Comparison of ENCODE assay signal across 8 cellular contexts in the genomic region with DNA sequence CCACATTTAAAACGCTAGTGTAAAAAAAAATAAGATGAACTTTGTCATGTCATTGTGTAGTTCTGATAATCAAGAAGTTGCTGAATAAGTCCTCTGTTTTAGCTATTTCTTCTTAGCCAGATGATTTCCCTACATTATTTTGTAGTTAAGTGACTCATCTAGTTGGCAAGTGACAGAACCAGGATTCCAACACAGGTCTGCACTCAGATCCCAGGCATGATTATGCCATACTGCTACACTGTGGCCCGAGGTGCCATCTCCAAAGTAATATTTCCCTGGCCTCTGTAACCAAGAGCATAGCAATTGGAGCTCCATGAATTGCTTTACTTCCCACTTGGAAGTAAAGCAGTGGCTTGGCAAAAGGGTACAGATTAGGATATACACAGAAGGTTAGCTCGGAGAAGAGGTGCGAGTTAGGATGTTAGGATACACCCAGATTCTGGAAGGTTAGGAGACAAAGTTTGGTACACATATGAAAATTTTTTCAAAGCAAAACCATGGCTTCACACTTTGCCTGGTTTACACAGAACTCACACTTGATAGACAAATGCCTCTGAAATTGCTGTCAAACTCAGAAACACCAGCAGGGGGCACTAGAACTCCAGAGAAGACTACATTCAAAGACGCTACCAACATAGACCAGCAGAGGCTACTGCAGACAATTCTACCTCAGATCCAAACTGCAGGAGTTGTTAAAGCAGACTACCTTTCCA. TPM values are rescaled to one million over a fixed set of nuclear protein-coding genes. Genes with fewer than 3 reads are reported as not detected.
DNase-seq lines count a peak whose midpoint lies in the region; ATAC-seq, FAIRE-seq and TF ChIP-seq lines count a peak whose summit lies in the region.

No MANE protein-coding gene starts in this region.

- H3K4me2 ChIP-seq in endothelial cell of umbilical vein (ENCODE audit: insufficient read depth, low read length): peak overlapping the region; percentile 30

- no peaks in the 10 kb centered on the region for H3K9me3 Mint-ChIP-seq in CD8-positive, alpha-beta memory T cell

- dilution Hi-C loops in endothelial cell of umbilical vein (cut with MboI; ENCODE audit: extremely low pct_ligation_motif_present, low sequenced_read_pairs): no loop called here

- TF ChIP-seq CTCF in HL-60 (IDR thresholded peaks at IDR 0.05; ENCODE audit: insufficient read depth, low read length) (peak; percentile 40), endothelial cell of umbilical vein (IDR thresholded peaks at IDR 0.05; ENCODE audit: extremely low read depth in 1 of 2, insufficient read depth in 1 of 2, low read depth in 1 of 2, low read length in 2 of 2) (peak; percentile 59 to 69)

- FAIRE-seq in endothelial cell of umbilical vein (lab: Jason Lieb, UNC): peak; percentile 92

- CTCF ChIA-PET in CD8-positive, alpha-beta memory T cell (lab: Charles Lee): interaction anchor here (1.0 to 1.3 kb wide), 4 partner anchors 22 to 597 kb away, joined by 3 read pairs; no protein-coding TSS in a partner anchor
- CTCF ChIA-PET in endothelial cell of umbilical vein (lab: Charles Lee): interaction anchor here (0.6 to 8.0 kb wide), 24 partner anchors 8 to 262 kb away, joined by 3 to 374 read pairs (median 4); a partner anchor contains a TSS

- TF ChIP-seq POLR2A in endothelial cell of umbilical vein (IDR thresholded peaks at IDR 0.05; ENCODE audit: low read depth, low read length): no peak

- no peak overlapping the region for H3K27ac ChIP-seq in CD8-positive, alpha-beta memory T cell (ENCODE audit: low read depth, low read length)
- no peak overlapping the region for H3K27ac ChIP-seq in HL-60 (replicated peaks)
- peak overlapping the region; percentile 47 for H3K27ac ChIP-seq in endothelial cell of umbilical vein (ENCODE audit: insufficient read depth, low read depth, low read length)

- intact Hi-C loops in endothelial cell of umbilical vein (cut with micrococcal nuclease): loop anchor here (1.0 to 5.0 kb wide), 3 partner anchors 14 to 83 kb away; a partner anchor contains a TSS

- no peak overlapping the region for H3K4me3 ChIP-seq in CD8-positive, alpha-beta memory T cell (ENCODE audit: low read length)
- H3K4me3 ChIP-seq in HL-60 (replicated peaks; ENCODE audit: insufficient read depth, low read length) (no peak overlapping the region), endothelial cell of umbilical vein (replicated peaks in 1 of 3; ENCODE audit: insufficient read depth in 1 of 3, low read depth in 1 of 3, low read length in 3 of 3) (no peak overlapping the region)

- H3K9me1 ChIP-seq in endothelial cell of umbilical vein (replicated peaks; ENCODE audit: control insufficient read depth, extremely low read depth, insufficient read depth, low read length): no peaks in the 10 kb centered on the region

- no peaks in the 10 kb centered on the region for H3K4me1 ChIP-seq in CD8-positive, alpha-beta memory T cell (ENCODE audit: insufficient read depth, low read length)
- H3K4me1 ChIP-seq in endothelial cell of umbilical vein (ENCODE audit: control insufficient read depth, extremely low read depth, insufficient read depth, low read length): peaks cover 17% of the 10 kb centered on the region

- no peaks in the 10 kb centered on the region for H4K20me1 ChIP-seq in endothelial cell of umbilical vein (replicated peaks; ENCODE audit: control insufficient read depth, extremely low read depth, insufficient read depth, low read length)

- POLR2A ChIA-PET in CD8-positive, alpha-beta memory T cell (lab: Charles Lee): no interaction called here
- POLR2A ChIA-PET in endothelial cell of umbilical vein (lab: Charles Lee): interaction anchor here (0.6 kb wide), 1 partner anchor 18 kb away, joined by 4 read pairs; no protein-coding TSS in a partner anchor

- DNase-seq in CD8-positive, alpha-beta memory T cell: peak; percentile 17 to 51 (median 35)
- DNase-seq in HL-60 (ENCODE audit: low read depth in 1 of 2, low spot score in 1 of 2) (peak; percentile 16 to 70), NOMO-1 (lab: John Stamatoyannopoulos, UW; ENCODE audit: unreplicated experiment in 2 of 2) (peak; percentile 24 to 69), endothelial cell of umbilical vein (ENCODE audit: low read depth, low spot score) (peak; percentile 84), myocyte (ENCODE audit: low read depth) (peak; percentile 67), stromal cell of bone marrow (ENCODE audit: low read depth) (peak; percentile 57)
- peak; percentile 77 for DNase-seq in activated CD8-positive, alpha-beta memory T cell treated with anti-CD3 and anti-CD28 coated beads for 24 hours

- no peaks in the 10 kb centered on the region for H3K27me3 ChIP-seq in CD8-positive, alpha-beta memory T cell (ENCODE audit: insufficient read depth, low read length, poor library complexity, severe bottlenecking)
- no peaks in the 10 kb centered on the region for H3K27me3 ChIP-seq in HL-60 (ENCODE audit: insufficient read depth, poor library complexity, severe bottlenecking)
- H3K27me3 ChIP-seq in endothelial cell of umbilical vein (ENCODE audit: control insufficient read depth in 2 of 2, insufficient read depth in 2 of 2, low read length in 2 of 2): no peaks in the 10 kb centered on the region

- no TSS peak for BruUV-seq in endothelial cell of umbilical vein (replicated peaks; lab: Mats Ljungman, UMichigan)

- peak overlapping the region; percentile 9 for H3K9ac ChIP-seq in endothelial cell of umbilical vein (replicated peaks; ENCODE audit: extremely low read depth, insufficient read depth, low read length)

- H3K4me3 Mint-ChIP-seq in CD8-positive, alpha-beta memory T cell: no peak overlapping the region

- no peaks in the 10 kb centered on the region for H3K36me3 ChIP-seq in CD8-positive, alpha-beta memory T cell (ENCODE audit: insufficient read depth, low read length)
- peaks cover 0 to 4% of the 10 kb centered on the region in 2 experiments for H3K36me3 ChIP-seq in endothelial cell of umbilical vein (ENCODE audit: control insufficient read depth in 2 of 2, extremely low read depth in 1 of 2, insufficient read depth in 2 of 2, low read length in 2 of 2)

- no peaks in the 10 kb centered on the region for H3K79me2 ChIP-seq in endothelial cell of umbilical vein (ENCODE audit: control insufficient read depth, insufficient read depth, low read length)

- no peak overlapping the region for H2AFZ ChIP-seq in endothelial cell of umbilical vein (ENCODE audit: low read depth, low read length)

- no peaks in the 10 kb centered on the region for H3K36me3 Mint-ChIP-seq in CD8-positive, alpha-beta memory T cell

- peak; percentile 73 for ATAC-seq in GM19463 (IDR thresholded peaks at IDR 0.05; ENCODE audit: unreplicated experiment)

- H3K9me3 ChIP-seq in CD8-positive, alpha-beta memory T cell (ENCODE audit: low read length): no peaks in the 10 kb centered on the region
- H3K9me3 ChIP-seq in endothelial cell of umbilical vein (replicated peaks; ENCODE audit: control insufficient read depth, insufficient read depth, low read length): no peaks in the 10 kb centered on the region

- peaks cover 0 to 7% (median 3%) of the 10 kb centered on the region in 3 donors for H3K4me1 Mint-ChIP-seq in CD8-positive, alpha-beta memory T cell

- H3K27ac Mint-ChIP-seq in CD8-positive, alpha-beta memory T cell: no peak overlapping the region

- peaks cover 0 to 3% of the 10 kb centered on the region in 2 donors for H3K27me3 Mint-ChIP-seq in CD8-positive, alpha-beta memory T cell

TF ChIP-seq in endothelial cell of umbilical vein, 7 proteins besides CTCF, POLR2A, EP300 and RAD21 (continues in another document):
- TF ChIP-seq GATA2 (IDR thresholded peaks at IDR 0.05; ENCODE audit: insufficient read depth, insufficient read length, low read depth, low read length) (peak; percentile 33), POLR2AphosphoS5 (IDR thresholded peaks at IDR 0.05; ENCODE audit: insufficient read depth, low read depth, low read length) (no peak), EZH2 (IDR thresholded peaks at IDR 0.05; ENCODE audit: borderline replicate concordance, low read depth, low read length, severe bottlenecking) (no peak)

RNA-seq across cellular contexts. Expression of a gene that starts 41.4 kb away (rescaled TPM):
- not detected for total RNA-seq in CD8-positive, alpha-beta memory T cell
- not detected for polyA plus RNA-seq in CD8-positive, alpha-beta memory T cell
- 124 and 133 TPM in 2 replicates for total RNA-seq in endothelial cell of umbilical vein
- polyA plus RNA-seq in endothelial cell of umbilical vein: 260 and 265 TPM in 2 replicates
- polyA plus RNA-seq in endothelial cell of umbilical vein (2011; cell fraction: cytosol; rRNA removed): 193 and 194 TPM in 2 replicates
- 366 and 392 TPM in 2 replicates for polyA plus RNA-seq in endothelial cell of umbilical vein (2011; cell fraction: nucleus; rRNA removed)
- 154 and 267 TPM in 2 replicates for polyA plus RNA-seq in endothelial cell of umbilical vein (2012)
- 336 and 411 TPM in 2 replicates for polyA minus RNA-seq in endothelial cell of umbilical vein
- not detected for polyA minus RNA-seq in endothelial cell of umbilical vein (2011; cell fraction: cytosol; rRNA and poly(A)+ RNA removed)
- polyA minus RNA-seq in endothelial cell of umbilical vein (2011; cell fraction: nucleus; rRNA and poly(A)+ RNA removed): 177 and 282 TPM in 2 replicates
- total RNA-seq in myocyte: 42.1 and 67.7 TPM in 2 replicates
- 31.6 TPM for polyA plus RNA-seq in myocyte (2012)

RNA-seq across cellular contexts. Expression of a gene that starts 46.5 kb away (rescaled TPM):
- not detected for total RNA-seq in CD8-positive, alpha-beta memory T cell
- not detected for polyA plus RNA-seq in CD8-positive, alpha-beta memory T cell
- 18.4 and 25.6 TPM in 2 replicates for total RNA-seq in endothelial cell of umbilical vein
- polyA plus RNA-seq in endothelial cell of umbilical vein: 8.1 and 44.1 TPM in 2 replicates
- 11.5 and 12.7 TPM in 2 replicates for polyA plus RNA-seq in endothelial cell of umbilical vein (2011; cell fraction: cytosol; rRNA removed)
- polyA plus RNA-seq in endothelial cell of umbilical vein (2011; cell fraction: nucleus; rRNA removed): 37.0 and 62.6 TPM in 2 replicates
- 27.8 and 36.1 TPM in 2 replicates for polyA plus RNA-seq in endothelial cell of umbilical vein (2012)
- 21.4 TPM in 2 replicates for polyA minus RNA-seq in endothelial cell of umbilical vein
- 8.8 TPM for polyA minus RNA-seq in endothelial cell of umbilical vein (2011; cell fraction: cytosol; rRNA and poly(A)+ RNA removed)
- 21.5 and 26.0 TPM in 2 replicates for polyA minus RNA-seq in endothelial cell of umbilical vein (2011; cell fraction: nucleus; rRNA and poly(A)+ RNA removed)
- 0.88 and 0.99 TPM in 2 replicates for total RNA-seq in myocyte
- polyA plus RNA-seq in myocyte (2012): 3.1 TPM

RNA-seq across cellular contexts. Expression of a gene that starts 48.8 kb away (rescaled TPM):
- under 1 TPM; 0.07 to 0.33 TPM for total RNA-seq in CD8-positive, alpha-beta memory T cell
- 1.9 TPM for polyA plus RNA-seq in CD8-positive, alpha-beta memory T cell
- total RNA-seq in endothelial cell of umbilical vein (43.1 and 44.6 TPM in 2 replicates), myocyte (28.2 and 29.2 TPM in 2 replicates)
- 53.7 and 65.5 TPM in 2 replicates for polyA plus RNA-seq in endothelial cell of umbilical vein
- 49.6 and 50.0 TPM in 2 replicates for polyA plus RNA-seq in endothelial cell of umbilical vein (2011; cell fraction: cytosol; rRNA removed)
- polyA plus RNA-seq in endothelial cell of umbilical vein (2011; cell fraction: nucleus; rRNA removed): 27.1 and 34.2 TPM in 2 replicates
- polyA plus RNA-seq in endothelial cell of umbilical vein (2012): 56.7 and 72.5 TPM in 2 replicates
- 50.2 and 54.1 TPM in 2 replicates for polyA minus RNA-seq in endothelial cell of umbilical vein
- polyA minus RNA-seq in endothelial cell of umbilical vein (2011; cell fraction: cytosol; rRNA and poly(A)+ RNA removed): 13.7 TPM
- 12.6 and 14.1 TPM in 2 replicates for polyA minus RNA-seq in endothelial cell of umbilical vein (2011; cell fraction: nucleus; rRNA and poly(A)+ RNA removed)
- polyA plus RNA-seq in myocyte (2012): 21.9 TPM

Comparison
In these comparisons a context has a peak if more than half of its experiments do, and no peak if none do; other contexts are left out.
1. RNA of a gene that starts 41.4 kb away (total RNA-seq): 124 to 133 TPM in endothelial cell of umbilical vein and 42.1 to 67.7 TPM in myocyte; not detected in CD8-positive, alpha-beta memory T cell; every median in the first group is over 10 times any median in the second.
2. RNA of a gene that starts 48.8 kb away (total RNA-seq): 43.1 to 44.6 TPM in endothelial cell of umbilical vein and 28.2 to 29.2 TPM in myocyte; 0.07 to 0.33 TPM in CD8-positive, alpha-beta memory T cell; every median in the first group is over 10 times any median in the second.
3. Peak in every context shown above with its lines, with median percentiles within 50 percentile points of each other: DNase-seq.